ENCODE assay signal across 18 cellular contexts in genomic region chr5:84197542-84197941, GRCh38.
DNase-seq lines count a peak whose midpoint lies in the region; ATAC-seq lines count a peak whose summit lies in the region.
"Had no signal": no experiment of that assay in that cellular context is flagged by ENCODE, and none has a peak within 500 bp of the region (broad histone marks: within the 10 kb centered on the region; RNA-seq: fewer than 3 reads in every experiment).

No MANE protein-coding gene starts in this region.

- ATAC-seq in HG02610 (IDR thresholded peaks at IDR 0.05; ENCODE audit: unreplicated experiment) (peak; percentile 56), HG03575 (IDR thresholded peaks at IDR 0.05; ENCODE audit: extremely low read depth, insufficient number of reproducible peaks, low FRiP score, unreplicated experiment) (peak; percentile 63), GM21447 (IDR thresholded peaks at IDR 0.05; ENCODE audit: unreplicated experiment) (no peak)

- DNase-seq in SKM-1 treated with dmso at 0.1 percent for 144 hours (lab: John Stamatoyannopoulos, UW; ENCODE audit: unreplicated experiment) = peak; percentile 19
- DNase-seq in SKM-1 (lab: John Stamatoyannopoulos, UW; ENCODE audit: unreplicated experiment) = no peak
- DNase-seq in COLO668 (lab: John Stamatoyannopoulos, UW; ENCODE audit: unreplicated experiment) = no peak
- DNase-seq in middle frontal gyrus (ENCODE audit: extremely low spot score, low spot score) = no peak
- DNase-seq in medulla oblongata (ENCODE audit: extremely low spot score) = no peak
- DNase-seq: activated naive CD4-positive, alpha-beta T cell treated with anti-CD3 and anti-CD28 coated beads, Interleukin-2, amount 10 ng/mL, durations not matched to agents 7 days and 5 days; activated T-cell treated with anti-CD3 and anti-CD28 coated beads for 4 hours; aorta; DMS 273 treated with DMSO at 0.1 percent for 48 hours; effector memory CD4-positive, alpha-beta T cell; esophagus squamous epithelium; NCI-H1436 treated with DMSO at 0.1 percent for 48 hours; NCI-H748 treated with DMSO at 0.1 percent for 48 hours; RPMI8226; thyroid gland had no signal
